ENCODE assay signal across 1 cellular context in the genomic region with DNA sequence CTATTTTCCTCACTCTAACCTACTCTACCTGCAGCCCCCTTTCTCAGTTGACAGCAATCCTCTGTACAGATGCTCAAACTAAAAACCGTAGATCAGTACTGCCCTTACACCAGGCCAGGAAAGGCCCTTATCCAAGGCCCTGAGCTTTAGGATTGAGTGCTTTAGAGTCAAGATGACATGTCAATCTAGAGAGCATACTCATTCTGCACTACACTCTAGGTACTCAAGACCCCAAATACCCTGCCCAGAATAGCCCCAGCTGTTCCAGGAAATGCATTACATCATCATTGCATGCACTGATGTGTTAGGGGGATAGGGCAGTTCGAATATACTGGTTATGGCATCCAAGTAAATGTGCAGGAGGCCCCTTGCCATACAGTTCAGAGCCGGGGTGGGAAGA.
TF ChIP-seq lines count a peak whose summit lies in the region.

No MANE protein-coding gene starts in this region.

TF ChIP-seq in HEK293, 187 proteins besides CTCF, POLR2A, EP300 and RAD21:
- TF ChIP-seq, protein P1, sequence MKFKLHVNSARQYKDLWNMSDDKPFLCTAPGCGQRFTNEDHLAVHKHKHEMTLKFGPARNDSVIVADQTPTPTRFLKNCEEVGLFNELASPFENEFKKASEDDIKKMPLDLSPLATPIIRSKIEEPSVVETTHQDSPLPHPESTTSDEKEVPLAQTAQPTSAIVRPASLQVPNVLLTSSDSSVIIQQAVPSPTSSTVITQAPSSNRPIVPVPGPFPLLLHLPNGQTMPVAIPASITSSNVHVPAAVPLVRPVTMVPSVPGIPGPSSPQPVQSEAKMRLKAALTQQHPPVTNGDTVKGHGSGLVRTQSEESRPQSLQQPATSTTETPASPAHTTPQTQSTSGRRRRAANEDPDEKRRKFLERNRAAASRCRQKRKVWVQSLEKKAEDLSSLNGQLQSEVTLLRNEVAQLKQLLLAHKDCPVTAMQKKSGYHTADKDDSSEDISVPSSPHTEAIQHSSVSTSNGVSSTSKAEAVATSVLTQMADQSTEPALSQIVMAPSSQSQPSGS (tag by site-specific recombination; IDR thresholded peaks at IDR 0.05; ENCODE audit: low read depth) = peak; percentile 77
- no peak for TF ChIP-seq ZFP41 (tag by site-specific recombination; IDR thresholded peaks at IDR 0.05; ENCODE audit: borderline replicate concordance)
